Comparison of ENCODE assay signal across 8 cellular contexts in the genomic region with DNA sequence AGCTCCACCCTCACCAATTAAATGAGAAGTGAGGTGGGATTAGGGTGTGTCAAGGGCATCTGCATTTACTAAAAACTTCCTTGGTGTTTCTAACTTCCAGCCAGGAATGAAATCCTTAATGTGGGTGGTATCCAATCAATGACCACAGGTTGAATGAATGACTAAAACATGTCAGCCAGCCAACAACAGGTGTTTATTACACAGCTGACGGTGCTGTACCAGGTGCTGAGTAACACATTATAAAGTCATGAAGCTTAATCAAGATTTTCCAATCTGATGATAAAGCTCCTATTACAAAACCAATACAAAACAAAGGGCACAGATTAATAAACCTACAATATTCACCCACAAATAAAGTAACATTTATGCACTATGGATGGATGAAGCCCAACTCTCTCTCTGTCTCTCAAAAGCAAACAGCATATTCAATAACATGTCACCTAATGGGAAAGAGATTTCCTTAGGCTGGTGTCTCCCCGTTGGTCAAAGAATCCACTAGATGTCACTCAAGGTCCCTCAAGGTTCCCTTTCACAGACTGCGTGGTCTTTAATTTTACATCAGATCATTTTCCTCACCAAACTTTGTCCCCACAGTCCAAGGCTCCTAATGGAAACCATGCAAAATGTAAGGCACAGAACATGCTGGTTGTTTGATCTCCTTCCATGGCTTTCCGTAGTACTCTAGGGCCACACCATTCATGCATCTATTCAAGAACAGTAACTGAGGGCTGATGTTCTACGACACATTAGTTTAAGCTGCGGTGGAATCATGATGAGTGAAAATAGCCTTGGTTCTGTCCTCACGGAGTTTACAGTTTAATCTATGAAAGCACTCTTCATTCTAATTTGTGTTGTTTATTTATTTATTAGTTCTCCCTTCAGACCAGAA. TPM values are rescaled to one million over a fixed set of nuclear protein-coding genes. Genes with fewer than 3 reads are reported as not detected.
DNase-seq lines count a peak whose midpoint lies in the region; ATAC-seq and TF ChIP-seq lines count a peak whose summit lies in the region.

No MANE protein-coding gene starts in this region.

- peak; percentile 58 for DNase-seq in CD1c-positive myeloid dendritic cell (ENCODE audit: extremely low spot score)
- DNase-seq in GM12864 (ENCODE audit: low read depth) = no peak
- peak; percentile 50 for DNase-seq in RPMI7951 (ENCODE audit: low read depth)
- peak; percentile 46 to 67 for DNase-seq in dermis microvascular lymphatic vessel endothelial cell (ENCODE audit: low read depth in 2 of 2)
- peak; percentile 78 for DNase-seq in medulla oblongata (ENCODE audit: extremely low spot score)

- H3K4me3 ChIP-seq in GM12864 (ENCODE audit: low read depth, low read length) = no peak overlapping the region

- peak; percentile 59 for ATAC-seq in HG03571 (IDR thresholded peaks at IDR 0.05; ENCODE audit: unreplicated experiment)
- no peak for ATAC-seq in HG03139 (IDR thresholded peaks at IDR 0.05; ENCODE audit: unreplicated experiment)
- ATAC-seq in HG03039 (IDR thresholded peaks at IDR 0.05; ENCODE audit: unreplicated experiment) = no peak

- peak; percentile 68 for TF ChIP-seq CTCF in GM12864 (IDR thresholded peaks at IDR 0.05; ENCODE audit: low read depth, low read length, missing control alignments)

RNA-seq across cellular contexts. Expression of a gene that starts 6.4 kb away (rescaled TPM):
- 19.2 and 21.1 TPM in 2 replicates for total RNA-seq in RPMI7951 (2014; rRNA removed; shearing (Covaris generic))
- 25.4 and 27.1 TPM in 2 replicates for total RNA-seq in dermis microvascular lymphatic vessel endothelial cell
